ENCODE assay signal across 13 cellular contexts in the genomic region with DNA sequence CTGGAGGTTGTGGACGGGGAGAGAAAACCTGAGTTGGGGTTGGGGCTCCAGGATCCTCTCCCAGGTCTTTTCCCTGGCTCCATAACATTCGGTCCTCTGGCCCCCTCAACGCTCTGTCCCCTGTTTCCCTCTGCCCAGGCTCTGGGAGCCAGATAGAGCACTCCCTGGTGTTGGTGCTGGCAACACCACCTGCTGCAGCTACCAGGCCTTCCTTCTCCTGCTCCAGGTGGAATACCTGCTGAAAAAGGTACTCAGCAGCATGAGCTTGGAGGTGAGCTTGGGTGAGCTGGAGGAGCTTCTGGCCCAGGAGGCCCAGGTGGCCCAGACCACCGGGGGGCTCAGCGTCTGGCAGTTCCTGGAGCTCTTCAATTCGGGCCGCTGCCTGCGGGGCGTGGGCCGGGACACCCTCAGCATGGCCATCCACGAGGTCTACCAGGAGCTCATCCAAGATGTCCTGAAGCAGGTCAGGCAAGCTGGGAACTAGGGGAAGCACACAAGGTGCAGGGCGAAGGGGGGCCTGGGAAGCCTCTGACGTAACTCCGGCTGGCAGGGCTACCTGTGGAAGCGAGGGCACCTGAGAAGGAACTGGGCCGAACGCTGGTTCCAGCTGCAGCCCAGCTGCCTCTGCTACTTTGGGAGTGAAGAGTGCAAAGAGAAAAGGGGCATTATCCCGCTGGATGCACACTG. TPM values are rescaled to one million over a fixed set of nuclear protein-coding genes. Genes with fewer than 3 reads are reported as not detected.
A peak's percentile ranks its signal among the peaks of the same experiment; 100 is the strongest.
DNase-seq lines count a peak whose midpoint lies in the region; ATAC-seq and TF ChIP-seq lines count a peak whose summit lies in the region.
"Had no signal": no experiment of that assay in that cellular context is flagged by ENCODE, and none has a peak within 500 bp of the region (broad histone marks: within the 10 kb centered on the region; RNA-seq: fewer than 3 reads in every experiment).

No MANE protein-coding gene starts in this region.

- H3K27ac ChIP-seq in heart left ventricle, result peak overlapping the region in 1 of 12 donors; percentile 86
- H3K27ac ChIP-seq in upper lobe of right lung, result peak overlapping the region; percentile 65
- no peak overlapping the region for H3K27ac ChIP-seq in SJCRH30

- H3K27me3 ChIP-seq in heart left ventricle (no peaks in the 10 kb centered on the region), upper lobe of right lung (no peaks in the 10 kb centered on the region), SJCRH30 (no peaks in the 10 kb centered on the region)

- peak; percentile 72 for DNase-seq in cardiac septum (ENCODE audit: low spot score)
- no peak for DNase-seq in heart left ventricle
- no peak for DNase-seq in activated T-helper 1 cell treated with anti-CD3 and anti-CD28 coated beads, Interleukin-12 subunit alpha, Interleukin-12 subunit beta, Interleukin-2, Interleukin-4 antibody, amounts not matched to agents 30 ng/mL and 10 ng/mL and 1 ng/mL, durations not matched to agents 14 hours and 24 hours and 36 hours (ENCODE audit: low spot score)
- DNase-seq in memory B cell (ENCODE audit: low spot score in 2 of 2), result no peak
- no peak for DNase-seq in upper lobe of right lung
- DNase-seq in SJCRH30, result no peak
- DNase-seq: caudate nucleus, H7, hippocampal formation, NCI-H1105, NCI-H524 had no signal

- H3K36me3 ChIP-seq in heart left ventricle, result peaks cover 0 to 8% (median 0%) of the 10 kb centered on the region in 9 donors
- no peaks in the 10 kb centered on the region for H3K36me3 ChIP-seq in upper lobe of right lung
- H3K36me3 ChIP-seq in SJCRH30, result no peaks in the 10 kb centered on the region

- peak overlapping the region; percentile 69 for H3K4me3 Mint-ChIP-seq in activated T-helper 1 cell treated with anti-CD3 and anti-CD28 coated beads, Interleukin-12 subunit alpha, Interleukin-12 subunit beta, Interleukin-2, Interleukin-4 antibody, amounts not matched to agents 30 ng/mL and 10 ng/mL and 1 ng/mL, durations not matched to agents 14 hours and 24 hours and 36 hours
- peak overlapping the region; percentile 79 for H3K4me3 Mint-ChIP-seq in memory B cell

- peak overlapping the region; percentile 93 for H3K27ac Mint-ChIP-seq in activated T-helper 1 cell treated with anti-CD3 and anti-CD28 coated beads, Interleukin-12 subunit alpha, Interleukin-12 subunit beta, Interleukin-2, Interleukin-4 antibody, amounts not matched to agents 30 ng/mL and 10 ng/mL and 1 ng/mL, durations not matched to agents 14 hours and 24 hours and 36 hours
- H3K27ac Mint-ChIP-seq in memory B cell, result peak overlapping the region; percentile 94

- peak overlapping the region in 1 of 12 donors; percentile 25 for H3K4me3 ChIP-seq in heart left ventricle
- no peak overlapping the region for H3K4me3 ChIP-seq in upper lobe of right lung
- H3K4me3 ChIP-seq in SJCRH30, result no peak overlapping the region

- ATAC-seq in heart left ventricle, result no peak
- ATAC-seq in memory B cell (ENCODE audit: low read depth), result no peak
- ATAC-seq in upper lobe of right lung, result no peak
- ATAC-seq in GM18867 (IDR thresholded peaks at IDR 0.05; ENCODE audit: unreplicated experiment), result no peak
- ATAC-seq in GM21515 (IDR thresholded peaks at IDR 0.05; ENCODE audit: unreplicated experiment), result no peak

- peaks cover 63% of the 10 kb centered on the region for H3K36me3 Mint-ChIP-seq in activated T-helper 1 cell treated with anti-CD3 and anti-CD28 coated beads, Interleukin-12 subunit alpha, Interleukin-12 subunit beta, Interleukin-2, Interleukin-4 antibody, amounts not matched to agents 30 ng/mL and 10 ng/mL and 1 ng/mL, durations not matched to agents 14 hours and 24 hours and 36 hours (ENCODE audit: low read depth)
- peaks cover 28% of the 10 kb centered on the region for H3K36me3 Mint-ChIP-seq in memory B cell

- no peaks in the 10 kb centered on the region for H3K27me3 Mint-ChIP-seq in activated T-helper 1 cell treated with anti-CD3 and anti-CD28 coated beads, Interleukin-12 subunit alpha, Interleukin-12 subunit beta, Interleukin-2, Interleukin-4 antibody, amounts not matched to agents 30 ng/mL and 10 ng/mL and 1 ng/mL, durations not matched to agents 14 hours and 24 hours and 36 hours (ENCODE audit: insufficient read depth)
- no peaks in the 10 kb centered on the region for H3K27me3 Mint-ChIP-seq in memory B cell

- H3K4me1 Mint-ChIP-seq in activated T-helper 1 cell treated with anti-CD3 and anti-CD28 coated beads, Interleukin-12 subunit alpha, Interleukin-12 subunit beta, Interleukin-2, Interleukin-4 antibody, amounts not matched to agents 30 ng/mL and 10 ng/mL and 1 ng/mL, durations not matched to agents 14 hours and 24 hours and 36 hours (ENCODE audit: low read depth), result peaks cover 89% of the 10 kb centered on the region
- peaks cover 59% of the 10 kb centered on the region for H3K4me1 Mint-ChIP-seq in memory B cell

- H3K9me3 Mint-ChIP-seq in activated T-helper 1 cell treated with anti-CD3 and anti-CD28 coated beads, Interleukin-12 subunit alpha, Interleukin-12 subunit beta, Interleukin-2, Interleukin-4 antibody, amounts not matched to agents 30 ng/mL and 10 ng/mL and 1 ng/mL, durations not matched to agents 14 hours and 24 hours and 36 hours, result no peaks in the 10 kb centered on the region
- H3K9me3 Mint-ChIP-seq in memory B cell, result no peaks in the 10 kb centered on the region

- no peak for TF ChIP-seq POLR2A in heart left ventricle (IDR thresholded peaks at IDR 0.05)

- H3K4me1 ChIP-seq in heart left ventricle, result peaks cover 0 to 55% (median 0%) of the 10 kb centered on the region in 12 donors
- peaks cover 12% of the 10 kb centered on the region for H3K4me1 ChIP-seq in upper lobe of right lung
- peaks cover 2% of the 10 kb centered on the region for H3K4me1 ChIP-seq in SJCRH30

- 91 to 95% (median 93%) methylated on average over 17 to 18 of the region's 18 CpGs for WGBS in heart left ventricle, 4 donors

- H3K9me3 ChIP-seq in heart left ventricle (no peaks in the 10 kb centered on the region), upper lobe of right lung (no peaks in the 10 kb centered on the region), SJCRH30 (replicated peaks) (no peaks in the 10 kb centered on the region)

- intact Hi-C loops in cardiac septum (cut with DNase I), result no loop called here
- intact Hi-C loops in heart left ventricle (cut with DNase I), result no loop called here
- intact Hi-C loops in activated T-helper 1 cell treated with anti-CD3 and anti-CD28 coated beads, Interleukin-12 subunit alpha, Interleukin-12 subunit beta, Interleukin-2, Interleukin-4 antibody, amounts not matched to agents 30 ng/mL and 10 ng/mL and 1 ng/mL, durations not matched to agents 14 hours and 24 hours and 36 hours (cut with micrococcal nuclease), result no loop called here
- intact Hi-C loops in upper lobe of right lung (cut with DNase I), result no loop called here

- TF ChIP-seq CTCF in heart left ventricle (IDR thresholded peaks at IDR 0.05) (no peak), upper lobe of right lung (IDR thresholded peaks at IDR 0.05) (no peak)

RNA-seq across cellular contexts. Expression of a gene that starts 14.6 kb away (rescaled TPM):
- total RNA-seq in cardiac septum (1.7 TPM), heart left ventricle (10 to 100 TPM in 1 of 9 donors, 1 to 10 TPM in 5, under 1 TPM in 3; 0.38 to 14.4 (median 1.3) TPM), upper lobe of right lung (17.4 TPM)
- under 1 TPM; 0.72 to 0.86 TPM for polyA plus RNA-seq in heart left ventricle
- 123 and 125 TPM in 2 replicates for total RNA-seq in activated T-helper 1 cell treated with anti-CD3 and anti-CD28 coated beads, Interleukin-12 subunit alpha, Interleukin-12 subunit beta, Interleukin-2, Interleukin-4 antibody, amounts not matched to agents 30 ng/mL and 10 ng/mL and 1 ng/mL, durations not matched to agents 14 hours and 24 hours and 36 hours
- total RNA-seq in SJCRH30 (2014; rRNA removed; shearing (Covaris generic)), result 0.20 and 1.9 TPM in 2 replicates

RNA-seq across cellular contexts. Expression of a gene that starts 30.1 kb away (rescaled TPM):
- 19.0 TPM for total RNA-seq in cardiac septum
- total RNA-seq in heart left ventricle, result 10 to 100 TPM; 10.0 to 22.0 (median 13.4) TPM
- 10 to 100 TPM; 13.8 to 23.8 TPM for polyA plus RNA-seq in heart left ventricle
- 17.4 and 18.8 TPM in 2 replicates for total RNA-seq in activated T-helper 1 cell treated with anti-CD3 and anti-CD28 coated beads, Interleukin-12 subunit alpha, Interleukin-12 subunit beta, Interleukin-2, Interleukin-4 antibody, amounts not matched to agents 30 ng/mL and 10 ng/mL and 1 ng/mL, durations not matched to agents 14 hours and 24 hours and 36 hours
- total RNA-seq in upper lobe of right lung, result 31.6 TPM
- 9.5 and 10.6 TPM in 2 replicates for total RNA-seq in SJCRH30 (2014; rRNA removed; shearing (Covaris generic))

RNA-seq across cellular contexts. Expression of a gene that starts 52.7 kb away (rescaled TPM):
- 39.9 TPM for total RNA-seq in cardiac septum
- total RNA-seq in heart left ventricle, result 10 to 100 TPM; 26.2 to 46.1 (median 33.0) TPM
- polyA plus RNA-seq in heart left ventricle, result 10 to 100 TPM; 20.2 to 42.3 TPM
- 32.8 and 33.1 TPM in 2 replicates for total RNA-seq in activated T-helper 1 cell treated with anti-CD3 and anti-CD28 coated beads, Interleukin-12 subunit alpha, Interleukin-12 subunit beta, Interleukin-2, Interleukin-4 antibody, amounts not matched to agents 30 ng/mL and 10 ng/mL and 1 ng/mL, durations not matched to agents 14 hours and 24 hours and 36 hours
- 31.3 TPM for total RNA-seq in upper lobe of right lung
- total RNA-seq in SJCRH30 (2014; rRNA removed; shearing (Covaris generic)), result 8.2 and 8.3 TPM in 2 replicates
